ENCODE assay signal across 8 cellular contexts in the genomic region with DNA sequence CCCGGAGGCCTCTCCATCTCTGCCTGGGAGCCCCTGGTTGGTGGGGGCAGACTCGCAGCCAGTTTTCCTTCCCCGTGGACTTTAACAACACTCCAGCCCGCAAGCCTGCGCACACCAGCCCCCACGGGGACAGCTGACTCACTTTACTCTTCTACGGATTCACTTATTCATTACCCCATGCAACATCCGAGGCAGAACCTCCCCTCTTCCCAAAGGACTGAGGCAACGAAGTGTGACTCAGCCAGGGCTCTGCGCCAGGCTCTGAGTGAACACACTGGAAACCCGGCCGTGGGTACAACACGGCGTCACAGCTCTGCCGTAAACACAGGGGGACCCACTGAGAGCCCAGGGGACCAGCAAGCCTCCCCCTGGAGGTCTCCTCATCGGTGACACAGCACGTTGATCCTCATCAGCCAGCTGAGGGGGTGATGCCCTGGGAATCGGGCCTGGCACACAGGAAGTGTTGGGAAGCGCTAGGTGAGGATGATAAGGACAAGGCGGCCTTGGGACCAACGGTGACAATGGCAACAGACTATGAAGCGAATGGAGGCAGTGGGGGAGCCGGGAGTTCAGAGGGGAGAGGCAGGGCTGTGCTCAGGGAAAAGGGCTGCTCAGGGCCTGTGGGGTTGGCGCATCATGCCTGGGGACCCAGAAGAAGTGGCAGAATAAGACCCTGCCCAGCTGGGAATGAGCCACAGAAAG. TPM values are rescaled to one million over a fixed set of nuclear protein-coding genes. Genes with fewer than 3 reads are reported as not detected.
DNase-seq lines count a peak whose midpoint lies in the region; ATAC-seq and TF ChIP-seq lines count a peak whose summit lies in the region.

No MANE protein-coding gene starts in this region.

- peak overlapping the region; percentile 32 for H3K9ac ChIP-seq in mucosa of stomach (ENCODE audit: low read length)

- H3K4me1 ChIP-seq in mucosa of stomach (ENCODE audit: control insufficient read depth, insufficient read depth, low read length) = peaks cover 42% of the 10 kb centered on the region
- H3K4me1 ChIP-seq in transverse colon = peaks cover 25 to 63% (median 38%) of the 10 kb centered on the region in 4 donors

- H3K4me3 ChIP-seq in dorsolateral prefrontal cortex (peak overlapping the region in 13 of 59 donors; percentile 6 to 42 (median 24)), mucosa of stomach (ENCODE audit: low read length) (no peak overlapping the region), transverse colon (no peak overlapping the region)

- TF ChIP-seq CTCF in dorsolateral prefrontal cortex (IDR thresholded peaks at IDR 0.05 in 54 of 56, conservative IDR thresholded peaks at IDR 0.05 in 2 of 56; ENCODE audit: low read depth in 1 of 56, partially characterized antibody in 56 of 56) = no peak
- no peak for TF ChIP-seq CTCF in transverse colon (IDR thresholded peaks at IDR 0.05)

- DNase-seq in activated naive CD4-positive, alpha-beta T cell treated with Interleukin-2 at 50 U/mL for 16 hours = peak; percentile 63
- no peak for DNase-seq in activated naive CD4-positive, alpha-beta T cell treated with anti-CD3 and anti-CD28 coated beads, Interleukin-2, amount 50 U/mL, for 16 hours
- DNase-seq in T-helper 2 cell (peak in 3 of 5 experiments; percentile 39 to 44 (median 39)), dorsolateral prefrontal cortex (peak in 9 of 10 donors; percentile 42 to 92 (median 76)), transverse colon (peak; percentile 75), cerebellar cortex (ENCODE audit: low spot score) (no peak)

- no peak for ATAC-seq in GM21576 (IDR thresholded peaks at IDR 0.05; ENCODE audit: unreplicated experiment)

- TF ChIP-seq POLR2A in transverse colon (IDR thresholded peaks at IDR 0.05) = no peak

- H3K9me3 ChIP-seq in mucosa of stomach (ENCODE audit: control insufficient read depth, low read length) = no peaks in the 10 kb centered on the region
- no peaks in the 10 kb centered on the region for H3K9me3 ChIP-seq in transverse colon

- intact Hi-C loops in dorsolateral prefrontal cortex (cut with DNase I) = no loop called here
- intact Hi-C loops in transverse colon (cut with DNase I; ENCODE audit: low total_unique reads) = no loop called here

- H3K36me3 ChIP-seq in mucosa of stomach (ENCODE audit: control insufficient read depth, insufficient read depth, low read length) (no peaks in the 10 kb centered on the region), transverse colon (no peaks in the 10 kb centered on the region)

- no peak for TF ChIP-seq EP300 in transverse colon (IDR thresholded peaks at IDR 0.05; ENCODE audit: low read depth)

- H3K27me3 ChIP-seq in dorsolateral prefrontal cortex (no peaks in the 10 kb centered on the region), mucosa of stomach (ENCODE audit: control insufficient read depth, insufficient read depth, low read length) (no peaks in the 10 kb centered on the region), transverse colon (no peaks in the 10 kb centered on the region)

- in situ Hi-C loops in transverse colon (cut with MboI; ENCODE audit: low pct_ligation_motif_present in 1 of 4, low pct_unique_long_range_greater_than_20kb in 1 of 4, low sequenced_read_pairs in 3 of 4) = no loop called here

- WGBS in transverse colon (ENCODE audit: low coverage in 1 of 2), 2 donors = 67 to 81% methylated on average over 9 to 24 of the region's 24 CpGs

- peak overlapping the region in 49 of 59 donors; percentile 22 to 88 (median 68) for H3K27ac ChIP-seq in dorsolateral prefrontal cortex
- H3K27ac ChIP-seq in transverse colon = peak overlapping the region; percentile 72 to 85 (median 81)

RNA-seq across cellular contexts. Expression of gene COTL1, which starts 14.6 kb away (rescaled TPM):
- total RNA-seq in dorsolateral prefrontal cortex (100 to 1,000 TPM in 6 of 120 experiments, 10 to 100 TPM in 114; 43.3 to 111 (median 76.2) TPM), transverse colon (10 to 100 TPM; 31.1 to 78.9 (median 47.9) TPM)

RNA-seq across cellular contexts. Expression of gene KLHL36, which starts 45.0 kb away (rescaled TPM):
- total RNA-seq in dorsolateral prefrontal cortex (10 to 100 TPM; 30.4 to 77.3 (median 47.4) TPM), transverse colon (10 to 100 TPM; 38.0 to 75.5 (median 66.7) TPM)

Comparison
In these comparisons a context has a peak if more than half of its experiments do, and no peak if none do; other contexts are left out.
1. DNase-seq: peak in activated naive CD4-positive, alpha-beta T cell treated with Interleukin-2 at 50 U/mL for 16 hours (single experiment), T-helper 2 cell (3 of 5), dorsolateral prefrontal cortex (9 of 10) and transverse colon (single experiment); none in activated naive CD4-positive, alpha-beta T cell treated with anti-CD3 and anti-CD28 coated beads, Interleukin-2, amount 50 U/mL, for 16 hours (single experiment) and cerebellar cortex (single experiment).